In genomic region chr1:21510885-21511578, GRCh38 we compare ENCODE assay signal across 12 cellular contexts. TPM values are rescaled to one million over a fixed set of nuclear protein-coding genes. Genes with fewer than 3 reads are reported as not detected.
DNase-seq lines count a peak whose midpoint lies in the region; ATAC-seq and TF ChIP-seq lines count a peak whose summit lies in the region.
"Had no signal": no experiment of that assay in that cellular context is flagged by ENCODE, and none has a peak within 500 bp of the region (broad histone marks: within the 10 kb centered on the region; RNA-seq: fewer than 3 reads in every experiment).

No MANE protein-coding gene starts in this region.

- H2BK120ac ChIP-seq in neuronal stem cell (ENCODE audit: low read depth, low read length): no peak overlapping the region

- H3K4me1 ChIP-seq in GM23338 (ENCODE audit: insufficient read depth) (peaks cover 27% of the 10 kb centered on the region), OCI-LY1 (ENCODE audit: insufficient read depth, low read length, severe bottlenecking) (peaks cover 32% of the 10 kb centered on the region), ectodermal cell (ENCODE audit: control insufficient read depth, insufficient read depth, low read length) (peaks cover 20% of the 10 kb centered on the region), neuronal stem cell (ENCODE audit: control insufficient read depth in 2 of 2, insufficient read depth in 1 of 2, low read depth in 1 of 2, low read length in 2 of 2) (peaks cover 13 to 22% of the 10 kb centered on the region in 2 donors)

- H3K79me1 ChIP-seq in neuronal stem cell (ENCODE audit: low read depth, low read length): peaks cover 12% of the 10 kb centered on the region

- no peak overlapping the region for H2AFZ ChIP-seq in GM23338
- H2AFZ ChIP-seq in OCI-LY1 (ENCODE audit: low read length): no peak overlapping the region
- H2AFZ ChIP-seq in neuronal stem cell (ENCODE audit: low read length): no peak overlapping the region

- H3K36me3 ChIP-seq in GM23338 (ENCODE audit: insufficient read depth) (no peaks in the 10 kb centered on the region), OCI-LY1 (ENCODE audit: insufficient read depth, low read length) (no peaks in the 10 kb centered on the region), ectodermal cell (ENCODE audit: control insufficient read depth, insufficient read depth, low read length) (no peaks in the 10 kb centered on the region), neuronal stem cell (replicated peaks in 1 of 2; ENCODE audit: control insufficient read depth in 2 of 2, insufficient read depth in 2 of 2, low read length in 2 of 2) (peaks cover 0 to 3% of the 10 kb centered on the region in 2 donors)

- H3K79me2 ChIP-seq in GM23338 (replicated peaks; ENCODE audit: insufficient read depth) (peaks cover 57% of the 10 kb centered on the region), OCI-LY1 (ENCODE audit: insufficient read depth, low read length) (no peaks in the 10 kb centered on the region)

- peak overlapping the region; percentile 90 for H3K18ac ChIP-seq in neuronal stem cell (ENCODE audit: low read length)

- DNase-seq in GM23338 (ENCODE audit: low spot score) (no peak), neuronal stem cell (ENCODE audit: low spot score) (no peak), NOMO-1 treated with dmso at 0.1 percent for 144 hours (lab: John Stamatoyannopoulos, UW; ENCODE audit: unreplicated experiment) (no peak), foreskin fibroblast (no peak)
- DNase-seq in activated CD4-positive, CD25-positive, alpha-beta regulatory T cell treated with anti-CD3 and anti-CD28 coated beads, Interleukin-2, amount 50 U/mL, for 72 hours: no peak
- DNase-seq: DMS79; dorsolateral prefrontal cortex; stimulated activated naive B cell treated with anti-CD40 and anti-IgM and Interleukin-4, amounts not matched to agents 10 μg/mL and 1 μg/mL and 100 μg/mL, for 72 hours had no signal

- H3K27me3 ChIP-seq in GM23338 (ENCODE audit: insufficient read depth) (peaks cover 12% of the 10 kb centered on the region), OCI-LY1 (ENCODE audit: insufficient read depth, low read length) (0 out of 2 replicates have a peak, but pooled peaks cover 5% of the 10 kb centered on the region), ectodermal cell (ENCODE audit: control insufficient read depth, insufficient read depth, low read length, poor library complexity, severe bottlenecking) (peaks cover 12% of the 10 kb centered on the region), neuronal stem cell (ENCODE audit: control insufficient read depth in 3 of 3, insufficient read depth in 3 of 3, low read depth in 1 of 3, low read length in 3 of 3) (peaks cover 0 to 24% (median 4%) of the 10 kb centered on the region in 3 experiments)

- no peaks in the 10 kb centered on the region for H3F3A ChIP-seq in GM23338 (replicated peaks; ENCODE audit: low read depth)
- no peaks in the 10 kb centered on the region for H3F3A ChIP-seq in OCI-LY1 (ENCODE audit: insufficient read depth, low read length)

- peak overlapping the region; percentile 12 for H2AK5ac ChIP-seq in neuronal stem cell (ENCODE audit: low read depth, low read length)

- WGBS in ectodermal cell, 2 experiments: 79 to 80% methylated on average over 9 of the region's 9 CpGs
- no CpG with 5 or more reads among the region's 9 CpGs for WGBS in neuronal stem cell (ENCODE audit: extremely low coverage in 2 of 2, insufficient read length in 2 of 2, insufficient replicate concordance in 1 of 2), 2 donors

- H3K9me3 Mint-ChIP-seq in GM23338: no peaks in the 10 kb centered on the region
- H3K9me3 Mint-ChIP-seq: activated T-helper 17 cell treated with anti-CD3 and anti-CD28 coated beads, Interleukin-2, amount 50 U/mL, for 72 hours; stimulated activated naive B cell treated with anti-CD40 and anti-IgM and Interleukin-4, amounts not matched to agents 10 μg/mL and 1 μg/mL and 100 μg/mL, for 72 hours had no signal

- no peak overlapping the region for H4K8ac ChIP-seq in neuronal stem cell (ENCODE audit: low read depth, low read length)

- H4K91ac ChIP-seq in neuronal stem cell (ENCODE audit: low read depth, low read length, poor library complexity): no peak overlapping the region

- peaks cover 8% of the 10 kb centered on the region; the same call in 2 of the 3 replicates for H3K36me3 Mint-ChIP-seq in GM23338 (ENCODE audit: low read depth)
- H3K36me3 Mint-ChIP-seq: stimulated activated naive B cell treated with anti-CD40 and anti-IgM and Interleukin-4, amounts not matched to agents 10 μg/mL and 1 μg/mL and 100 μg/mL, for 72 hours had no signal

- H3K4me3 Mint-ChIP-seq in GM23338: peak overlapping the region; percentile 79
- H3K4me3 Mint-ChIP-seq: activated T-helper 17 cell treated with anti-CD3 and anti-CD28 coated beads, Interleukin-2, amount 50 U/mL, for 72 hours; stimulated activated naive B cell treated with anti-CD40 and anti-IgM and Interleukin-4, amounts not matched to agents 10 μg/mL and 1 μg/mL and 100 μg/mL, for 72 hours had no signal

- no peak overlapping the region for H3K4ac ChIP-seq in neuronal stem cell (ENCODE audit: low read length)

- peaks cover 14% of the 10 kb centered on the region for H3K27me3 Mint-ChIP-seq in GM23338 (ENCODE audit: insufficient read depth, low read depth, poor library complexity)

- peaks cover 40% of the 10 kb centered on the region for H3K4me1 Mint-ChIP-seq in GM23338

- H4K20me1 ChIP-seq in GM23338 (replicated peaks; ENCODE audit: insufficient read depth) (peaks cover 7% of the 10 kb centered on the region), OCI-LY1 (ENCODE audit: insufficient read depth, low read length) (no peaks in the 10 kb centered on the region)

- H3K9me3 ChIP-seq in OCI-LY1 (ENCODE audit: low read length) (no peaks in the 10 kb centered on the region), ectodermal cell (ENCODE audit: control insufficient read depth, low read length) (no peaks in the 10 kb centered on the region), neuronal stem cell (replicated peaks in 1 of 2; ENCODE audit: control insufficient read depth in 2 of 2, insufficient read depth in 1 of 2, low read depth in 1 of 2, low read length in 2 of 2) (no peaks in the 10 kb centered on the region)

- peak overlapping the region; percentile 88 for H3K4me3 ChIP-seq in GM23338
- H3K4me3 ChIP-seq in OCI-LY1 (ENCODE audit: low read depth, low read length, poor library complexity, severe bottlenecking): no peak overlapping the region
- peak overlapping the region; percentile 74 for H3K4me3 ChIP-seq in ectodermal cell (ENCODE audit: insufficient read depth, low read depth, low read length)
- H3K4me3 ChIP-seq in neuronal stem cell (ENCODE audit: low read length in 2 of 2): no peak overlapping the region
- H3K4me3 ChIP-seq in foreskin fibroblast (ENCODE audit: low read depth in 1 of 2, low read length in 2 of 2): no peak overlapping the region

- H3K27ac ChIP-seq in GM23338 (ENCODE audit: low read depth) (no peak overlapping the region), OCI-LY1 (ENCODE audit: low read depth, low read length, poor library complexity, severe bottlenecking) (no peak overlapping the region), ectodermal cell (ENCODE audit: insufficient read depth, low read depth, low read length, poor library complexity, severe bottlenecking) (no peak overlapping the region), neuronal stem cell (replicated peaks; ENCODE audit: low read length) (peak overlapping the region; percentile 56)

- no peak overlapping the region for H3K14ac ChIP-seq in neuronal stem cell (ENCODE audit: low read length)

- peak overlapping the region; percentile 1 for H3K23ac ChIP-seq in neuronal stem cell (ENCODE audit: low read depth, low read length, poor library complexity)

- ATAC-seq in GM23338 (no peak), HG03196 (IDR thresholded peaks at IDR 0.05; ENCODE audit: unreplicated experiment) (no peak)
- ATAC-seq: activated T-helper 17 cell treated with anti-CD3 and anti-CD28 coated beads, Interleukin-2, amount 50 U/mL, for 72 hours; stimulated activated naive B cell treated with anti-CD40 and anti-IgM and Interleukin-4, amounts not matched to agents 10 μg/mL and 1 μg/mL and 100 μg/mL, for 72 hours had no signal

- H3K9me2 ChIP-seq in GM23338 (ENCODE audit: insufficient read depth) (no peaks in the 10 kb centered on the region), OCI-LY1 (ENCODE audit: low read depth, low read length) (no peaks in the 10 kb centered on the region)

- H2BK5ac ChIP-seq in neuronal stem cell (ENCODE audit: low read length): no peak overlapping the region

- peak overlapping the region; percentile 32 for H2BK15ac ChIP-seq in neuronal stem cell (ENCODE audit: low read length)

- peak; percentile 21 to 57 for TF ChIP-seq CTCF in GM23338 (conservative IDR thresholded peaks at IDR 0.05; ENCODE audit: low read depth in 2 of 2)
- TF ChIP-seq CTCF in OCI-LY1 (IDR thresholded peaks at IDR 0.05; ENCODE audit: low read length): peak; percentile 12; the same call in 1 of the 2 replicates
- TF ChIP-seq CTCF in foreskin fibroblast (IDR thresholded peaks at IDR 0.05; ENCODE audit: low read depth, low read length): no peak

- H2BK12ac ChIP-seq in neuronal stem cell (ENCODE audit: low read length): peak overlapping the region; percentile 8

- peak overlapping the region; percentile 43 for H3K27ac Mint-ChIP-seq in GM23338
- H3K27ac Mint-ChIP-seq: activated T-helper 17 cell treated with anti-CD3 and anti-CD28 coated beads, Interleukin-2, amount 50 U/mL, for 72 hours; stimulated activated naive B cell treated with anti-CD40 and anti-IgM and Interleukin-4, amounts not matched to agents 10 μg/mL and 1 μg/mL and 100 μg/mL, for 72 hours had no signal

- H3K4me2 ChIP-seq in GM23338 (peak overlapping the region; percentile 97), OCI-LY1 (ENCODE audit: low read length) (no peak overlapping the region), neuronal stem cell (ENCODE audit: insufficient read depth, low read length, poor library complexity, severe bottlenecking) (peak overlapping the region; percentile 95)

- H3K9ac ChIP-seq in OCI-LY1 (ENCODE audit: low read length) (no peak overlapping the region), neuronal stem cell (ENCODE audit: low read depth, low read length, poor library complexity) (no peak overlapping the region)

RNA-seq across cellular contexts. Expression of gene ALPL, which starts 1.8 kb away (rescaled TPM):
- total RNA-seq in GM23338 (2014; rRNA removed; shearing (Covaris generic)): 166 and 187 TPM in 2 replicates
- polyA plus RNA-seq in GM23338 (2016; fragmentation: Nextera tagmentation; extraction: Ambion mirVana): 116 and 120 TPM in 2 replicates
- polyA plus RNA-seq in ectodermal cell (2013, experiment 1 of 4): 223 TPM
- polyA plus RNA-seq in ectodermal cell (2013, experiment 2 of 4): 218 TPM
- polyA plus RNA-seq in ectodermal cell (2013, experiment 3 of 4): 174 TPM
- polyA plus RNA-seq in ectodermal cell (2013, experiment 4 of 4): 181 TPM
- polyA plus RNA-seq in neuronal stem cell (2013, experiment 1 of 2): 113 TPM
- 113 TPM for polyA plus RNA-seq in neuronal stem cell (2013, experiment 2 of 2)
- total RNA-seq: activated T-helper 17 cell treated with anti-CD3 and anti-CD28 coated beads, Interleukin-2, amount 50 U/mL, for 72 hours had no signal

Comparison
In these comparisons a context has a peak if more than half of its experiments do, and no peak if none do; other contexts are left out.
1. H3K4me3 ChIP-seq: peak in GM23338 (single experiment) and ectodermal cell (single experiment); none in OCI-LY1 (single experiment), neuronal stem cell (0 of 2) and foreskin fibroblast (0 of 2).